1 cellular context compared by ENCODE assay signal in the genomic region with DNA sequence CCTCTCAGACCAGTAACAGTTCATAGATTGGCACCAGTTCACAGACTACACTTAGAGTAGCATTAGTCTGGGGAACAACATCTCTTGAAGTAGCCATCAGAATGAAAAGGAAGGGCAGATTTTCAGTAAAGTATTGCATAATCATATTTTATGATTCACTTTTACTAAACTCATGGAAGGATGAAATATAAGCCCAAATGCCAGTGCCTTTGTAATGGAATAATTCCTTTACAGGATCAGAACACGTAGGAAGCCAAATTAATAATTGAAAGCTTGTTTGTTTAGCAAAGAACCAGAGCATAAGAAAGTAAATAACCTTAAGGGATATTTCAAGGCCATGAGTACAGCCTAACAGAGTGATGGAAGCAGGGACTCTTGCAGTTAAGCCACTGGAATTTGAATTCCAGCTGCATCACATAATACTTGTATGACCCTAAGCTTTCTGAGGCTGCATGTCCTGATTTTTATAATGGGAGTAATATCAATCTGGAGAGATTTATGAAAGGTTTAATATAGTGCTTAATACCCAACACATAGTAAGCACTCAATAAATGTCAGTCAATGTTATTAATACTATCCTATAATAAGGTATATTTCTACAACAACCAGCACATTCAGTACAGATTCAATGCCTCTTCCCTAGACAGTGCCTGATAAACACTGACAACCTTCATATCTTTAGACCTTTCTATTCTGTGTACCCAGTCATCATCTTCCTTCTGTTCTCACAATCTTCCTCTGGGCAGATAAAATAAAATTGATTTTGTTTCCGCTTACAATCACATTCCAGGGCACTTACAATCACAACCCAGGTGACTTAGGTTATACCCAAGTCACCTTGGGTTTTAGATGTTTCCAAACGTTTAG.
TF ChIP-seq lines count a peak whose summit lies in the region.

No MANE protein-coding gene starts in this region.

TF ChIP-seq in liver, 16 proteins besides CTCF, POLR2A, EP300 and RAD21 (continued from another document):
- TF ChIP-seq, protein P1, sequence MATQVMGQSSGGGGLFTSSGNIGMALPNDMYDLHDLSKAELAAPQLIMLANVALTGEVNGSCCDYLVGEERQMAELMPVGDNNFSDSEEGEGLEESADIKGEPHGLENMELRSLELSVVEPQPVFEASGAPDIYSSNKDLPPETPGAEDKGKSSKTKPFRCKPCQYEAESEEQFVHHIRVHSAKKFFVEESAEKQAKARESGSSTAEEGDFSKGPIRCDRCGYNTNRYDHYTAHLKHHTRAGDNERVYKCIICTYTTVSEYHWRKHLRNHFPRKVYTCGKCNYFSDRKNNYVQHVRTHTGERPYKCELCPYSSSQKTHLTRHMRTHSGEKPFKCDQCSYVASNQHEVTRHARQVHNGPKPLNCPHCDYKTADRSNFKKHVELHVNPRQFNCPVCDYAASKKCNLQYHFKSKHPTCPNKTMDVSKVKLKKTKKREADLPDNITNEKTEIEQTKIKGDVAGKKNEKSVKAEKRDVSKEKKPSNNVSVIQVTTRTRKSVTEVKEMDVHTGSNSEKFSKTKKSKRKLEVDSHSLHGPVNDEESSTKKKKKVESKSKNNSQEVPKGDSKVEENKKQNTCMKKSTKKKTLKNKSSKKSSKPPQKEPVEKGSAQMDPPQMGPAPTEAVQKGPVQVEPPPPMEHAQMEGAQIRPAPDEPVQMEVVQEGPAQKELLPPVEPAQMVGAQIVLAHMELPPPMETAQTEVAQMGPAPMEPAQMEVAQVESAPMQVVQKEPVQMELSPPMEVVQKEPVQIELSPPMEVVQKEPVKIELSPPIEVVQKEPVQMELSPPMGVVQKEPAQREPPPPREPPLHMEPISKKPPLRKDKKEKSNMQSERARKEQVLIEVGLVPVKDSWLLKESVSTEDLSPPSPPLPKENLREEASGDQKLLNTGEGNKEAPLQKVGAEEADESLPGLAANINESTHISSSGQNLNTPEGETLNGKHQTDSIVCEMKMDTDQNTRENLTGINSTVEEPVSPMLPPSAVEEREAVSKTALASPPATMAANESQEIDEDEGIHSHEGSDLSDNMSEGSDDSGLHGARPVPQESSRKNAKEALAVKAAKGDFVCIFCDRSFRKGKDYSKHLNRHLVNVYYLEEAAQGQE (IDR thresholded peaks at IDR 0.05): no peak
- TF ChIP-seq SP1 (IDR thresholded peaks at IDR 0.05): peak; percentile 14
- peak; percentile 16 for TF ChIP-seq FOXA2 (IDR thresholded peaks at IDR 0.05)
- TF ChIP-seq HNF4A (conservative IDR thresholded peaks at IDR 0.05): peak in 1 of 2 donors; percentile 20
